17 cellular contexts compared by ENCODE assay signal in genomic region chr7:135933509-135934188, GRCh38. TPM values are rescaled to one million over a fixed set of nuclear protein-coding genes. Genes with fewer than 3 reads are reported as not detected.
DNase-seq lines count a peak whose midpoint lies in the region; ATAC-seq, FAIRE-seq and TF ChIP-seq lines count a peak whose summit lies in the region.
"Had no signal": no experiment of that assay in that cellular context is flagged by ENCODE, and none has a peak within 500 bp of the region (broad histone marks: within the 10 kb centered on the region; RNA-seq: fewer than 3 reads in every experiment).

No MANE protein-coding gene starts in this region.

- dilution Hi-C loops in keratinocyte (cut with MboI; ENCODE audit: extremely low pct_ligation_motif_present, low sequenced_read_pairs), result no loop called here

- peaks cover 66% of the 10 kb centered on the region for H3K79me2 ChIP-seq in keratinocyte (ENCODE audit: control insufficient read depth, insufficient read depth, low read length)

- H3K9ac ChIP-seq in keratinocyte (ENCODE audit: control insufficient read depth, extremely low read depth, insufficient read depth, low read length), result no peak overlapping the region

- no peak for DNase-seq in right cardiac atrium
- DNase-seq in Right ventricle myocardium inferior (ENCODE audit: missing footprints), result no peak
- DNase-seq in SK-MEL-5 (ENCODE audit: low read depth, low spot score), result peak; percentile 33
- no peak for DNase-seq in keratinocyte (ENCODE audit: low read depth, low spot score)
- DNase-seq in H54 (ENCODE audit: insufficient read length, low spot score), result no peak
- DNase-seq in HuH-7.5 (ENCODE audit: low spot score), result no peak
- no peak for DNase-seq in DMS 273 (lab: John Stamatoyannopoulos, UW; ENCODE audit: unreplicated experiment)
- DNase-seq: activated CD4-positive, alpha-beta T cell treated with anti-CD3 and anti-CD28 coated beads for 1 hour; brain microvascular endothelial cell; effector CD4-positive, alpha-beta T cell; foreskin keratinocyte; NCI-H1092; NCI-H226; stimulated activated CD4-positive, alpha-beta T cell treated with anti-CD3 and anti-CD28 coated beads, Interleukin-1b, Interleukin-23, amount 100 ng/mL, for 48 hours; stimulated activated CD8-positive, alpha-beta memory T cell treated with anti-CD3 and anti-CD28 coated beads, Interleukin-4, amount 100 ng/mL, for 48 hours; upper lobe of left lung had no signal

- 55% methylated on average over 2 of the region's 2 CpGs for WGBS in right cardiac atrium

- no peaks in the 10 kb centered on the region for H3K9me3 ChIP-seq in right cardiac atrium (ENCODE audit: control insufficient read depth, low read length)
- H3K9me3 ChIP-seq in keratinocyte (ENCODE audit: control insufficient read depth, low read depth, low read length), result no peaks in the 10 kb centered on the region
- H3K9me3 ChIP-seq: upper lobe of left lung had no signal

- ATAC-seq in right cardiac atrium (no peak), Right ventricle myocardium inferior (no peak)
- ATAC-seq: foreskin keratinocyte had no signal

- in situ Hi-C loops in SK-MEL-5 (cut with HindIII; ENCODE audit: low pct_unique_long_range_greater_than_20kb, low sequenced_read_pairs), result no loop called here

- H2AFZ ChIP-seq in keratinocyte (ENCODE audit: control insufficient read depth, low read length), result no peak overlapping the region

- intact Hi-C loops in right cardiac atrium (cut with DNase I) (no loop called here), Right ventricle myocardium inferior (cut with DNase I) (loop anchor here (5.0 kb wide), 1 partner anchor 44 kb away; the partner anchor contains the start of gene MTPN)

- FAIRE-seq in keratinocyte (lab: Jason Lieb, UNC) (no peak), H54 (lab: Jason Lieb, UNC) (no peak)
- FAIRE-seq: GM19239 had no signal

- H3K27ac ChIP-seq in right cardiac atrium (ENCODE audit: low read length) (peak overlapping the region; percentile 2), keratinocyte (ENCODE audit: control insufficient read depth, insufficient read depth, low read length) (peak overlapping the region; percentile 20)
- H3K27ac ChIP-seq: brain microvascular endothelial cell, foreskin keratinocyte, upper lobe of left lung had no signal

- no peak for TF ChIP-seq CTCF in keratinocyte (optimal IDR thresholded peaks at IDR 0.05 in 1 of 3, IDR thresholded peaks at IDR 0.05 in 1 of 3, conservative IDR thresholded peaks at IDR 0.05 in 1 of 3; ENCODE audit: extremely low read depth in 1 of 3, insufficient read depth in 2 of 3, low read length in 3 of 3)

- H3K4me1 ChIP-seq in right cardiac atrium (ENCODE audit: control insufficient read depth, insufficient read depth, low read length), result peaks cover 10% of the 10 kb centered on the region
- H3K4me1 ChIP-seq in keratinocyte (ENCODE audit: control insufficient read depth, extremely low read depth, insufficient read depth, low read length), result no peaks in the 10 kb centered on the region

- no peaks in the 10 kb centered on the region for H3K9me1 ChIP-seq in keratinocyte (ENCODE audit: control insufficient read depth, extremely low read depth, insufficient read depth, low read length)

- H3K27me3 ChIP-seq in right cardiac atrium (ENCODE audit: control insufficient read depth, insufficient read depth) (no peaks in the 10 kb centered on the region), keratinocyte (ENCODE audit: control insufficient read depth, extremely low read depth, insufficient read depth, low read length) (no peaks in the 10 kb centered on the region)
- H3K27me3 ChIP-seq: brain microvascular endothelial cell, foreskin keratinocyte, upper lobe of left lung had no signal

- no peak overlapping the region for H3K4me2 ChIP-seq in keratinocyte (ENCODE audit: control insufficient read depth, extremely low read depth, insufficient read depth, low read depth, low read length)

- no peak for TF ChIP-seq POLR2A in H54 (IDR thresholded peaks at IDR 0.05; ENCODE audit: low read depth, low read length)

- H3K4me3 ChIP-seq in right cardiac atrium (ENCODE audit: low read length), result no peak overlapping the region
- H3K4me3 ChIP-seq in keratinocyte (ENCODE audit: control insufficient read depth in 2 of 3, extremely low read depth in 1 of 3, insufficient read depth in 2 of 3, low read depth in 1 of 3, low read length in 3 of 3), result no peak overlapping the region
- H3K4me3 ChIP-seq: upper lobe of left lung had no signal

- H3K36me3 ChIP-seq in keratinocyte (ENCODE audit: control insufficient read depth in 2 of 2, extremely low read depth in 1 of 2, insufficient read depth in 2 of 2, low read length in 2 of 2), result peaks cover 3 to 5% of the 10 kb centered on the region in 2 experiments
- H3K36me3 ChIP-seq: brain microvascular endothelial cell had no signal

- peaks cover 4% of the 10 kb centered on the region for H4K20me1 ChIP-seq in keratinocyte (ENCODE audit: control insufficient read depth, extremely low read depth, insufficient read depth, low read length)

RNA-seq across cellular contexts. Expression of gene MTPN, which starts 43.5 kb away (rescaled TPM):
- total RNA-seq in right cardiac atrium, result 100 to 1,000 TPM; 113 to 128 (median 123) TPM
- polyA plus RNA-seq in right cardiac atrium, result 64.6 TPM
- 72.9 TPM for total RNA-seq in Right ventricle myocardium inferior
- 159 and 168 TPM in 2 replicates for total RNA-seq in SK-MEL-5 (2014; rRNA removed; shearing (Covaris generic))
- polyA plus RNA-seq in SK-MEL-5 (2015; cell fraction: cytosol; rRNA removed), result 187 and 282 TPM in 2 replicates
- 35.9 and 47.4 TPM in 2 replicates for polyA plus RNA-seq in SK-MEL-5 (2015; cell fraction: nucleus; rRNA removed)
- 94.2 to 151 TPM (median 125 TPM) in 3 replicates for polyA plus RNA-seq in keratinocyte
- polyA plus RNA-seq in keratinocyte (2011; ENCODE audit: low read depth), result 11.0 TPM
- polyA plus RNA-seq in keratinocyte (2011; cell fraction: cytosol; rRNA removed), result 128 and 204 TPM in 2 replicates
- polyA plus RNA-seq in keratinocyte (2011; cell fraction: nucleus; rRNA removed), result 60.2 and 75.3 TPM in 2 replicates
- polyA plus RNA-seq in keratinocyte (2012; ENCODE audit: low replicate concordance), result 69.9 and 137 TPM in 2 replicates
- 68.8 to 159 TPM (median 98.2 TPM) in 3 replicates for polyA minus RNA-seq in keratinocyte
- 222 TPM for polyA minus RNA-seq in keratinocyte (2011; cell fraction: cytosol; rRNA and poly(A)+ RNA removed)
- 105 and 112 TPM in 2 replicates for polyA minus RNA-seq in keratinocyte (2011; cell fraction: nucleus; rRNA and poly(A)+ RNA removed)
